ENCODE assay signal across 11 cellular contexts in genomic region chr15:62469874-62470688, GRCh38.
DNase-seq lines count a peak whose midpoint lies in the region; ATAC-seq and TF ChIP-seq lines count a peak whose summit lies in the region.
"Had no signal": no experiment of that assay in that cellular context is flagged by ENCODE, and none has a peak within 500 bp of the region (broad histone marks: within the 10 kb centered on the region; RNA-seq: fewer than 3 reads in every experiment).

No MANE protein-coding gene starts in this region.

- H3K4me3 ChIP-seq in breast epithelium (peak overlapping the region in 1 of 3 donors; percentile 24), esophagus (ENCODE audit: low read depth in 1 of 2, low read length in 2 of 2) (no peak overlapping the region), muscle layer of duodenum (ENCODE audit: low read depth in 1 of 2, low read length in 2 of 2) (no peak overlapping the region), vagina (no peak overlapping the region)
- H3K4me3 ChIP-seq: A549 had no signal

- CTCF ChIA-PET in MCF 10A (lab: Yijun Ruan, JAX), result no interaction called here

- H3K4me3 Mint-ChIP-seq in MCF 10A (ENCODE audit: unreplicated experiment), result no peak overlapping the region
- no peak overlapping the region for H3K4me3 Mint-ChIP-seq in activated naive CD8-positive, alpha-beta T cell treated with anti-CD3 and anti-CD28 coated beads, Interleukin-2, amount 50 U/mL, for 24 hours
- H3K4me3 Mint-ChIP-seq: immature natural killer cell had no signal

- H3K27ac Mint-ChIP-seq in MCF 10A (ENCODE audit: low read depth, unreplicated experiment), result no peak overlapping the region
- H3K27ac Mint-ChIP-seq in activated naive CD8-positive, alpha-beta T cell treated with anti-CD3 and anti-CD28 coated beads, Interleukin-2, amount 50 U/mL, for 24 hours, result no peak overlapping the region
- H3K27ac Mint-ChIP-seq: immature natural killer cell had no signal

- H3K27me3 ChIP-seq in breast epithelium (no peaks in the 10 kb centered on the region), esophagus (ENCODE audit: control insufficient read depth in 1 of 2, insufficient read depth in 2 of 2, low read length in 2 of 2) (no peaks in the 10 kb centered on the region), muscle layer of duodenum (ENCODE audit: low read depth, low read length) (no peaks in the 10 kb centered on the region), vagina (no peaks in the 10 kb centered on the region)

- H3K9me3 ChIP-seq in breast epithelium (no peaks in the 10 kb centered on the region), esophagus (ENCODE audit: control insufficient read depth in 2 of 2, insufficient read depth in 1 of 2, low read depth in 1 of 2, low read length in 1 of 2) (no peaks in the 10 kb centered on the region), muscle layer of duodenum (ENCODE audit: control insufficient read depth in 1 of 2, low read length in 2 of 2) (no peaks in the 10 kb centered on the region), vagina (no peaks in the 10 kb centered on the region)
- H3K9me3 ChIP-seq: A549 had no signal

- no peak for ATAC-seq in activated naive CD8-positive, alpha-beta T cell treated with anti-CD3 and anti-CD28 coated beads, Interleukin-2, amount 50 U/mL, for 24 hours

- H3K27me3 Mint-ChIP-seq in MCF 10A (ENCODE audit: insufficient read depth, unreplicated experiment), result no peaks in the 10 kb centered on the region
- no peaks in the 10 kb centered on the region for H3K27me3 Mint-ChIP-seq in activated naive CD8-positive, alpha-beta T cell treated with anti-CD3 and anti-CD28 coated beads, Interleukin-2, amount 50 U/mL, for 24 hours

- H3K36me3 ChIP-seq in breast epithelium (no peaks in the 10 kb centered on the region), esophagus (ENCODE audit: control insufficient read depth in 2 of 2, insufficient read depth in 2 of 2, low read length in 1 of 2) (no peaks in the 10 kb centered on the region), muscle layer of duodenum (ENCODE audit: control insufficient read depth in 1 of 2, insufficient read depth in 2 of 2, low read length in 2 of 2) (no peaks in the 10 kb centered on the region), vagina (no peaks in the 10 kb centered on the region)

- POLR2A ChIA-PET in MCF 10A (lab: Yijun Ruan, JAX), result no interaction called here

- no TSS peak for BruUV-seq in MCF 10A (replicated peaks; lab: Mats Ljungman, UMichigan)

- WGBS in esophagus, 2 donors, result 58 to 70% methylated on average over 11 of the region's 11 CpGs

- peaks cover 11% of the 10 kb centered on the region for H3K4me1 Mint-ChIP-seq in MCF 10A (ENCODE audit: insufficient read depth, unreplicated experiment)
- peaks cover 2% of the 10 kb centered on the region for H3K4me1 Mint-ChIP-seq in activated naive CD8-positive, alpha-beta T cell treated with anti-CD3 and anti-CD28 coated beads, Interleukin-2, amount 50 U/mL, for 24 hours
- H3K4me1 Mint-ChIP-seq: immature natural killer cell had no signal

- intact Hi-C loops in breast epithelium (cut with DNase I; ENCODE audit: low total_unique reads), result loop anchor here (5.0 kb wide), 1 partner anchor 337 kb away; no protein-coding TSS in a partner anchor
- intact Hi-C loops in MCF 10A (cut with micrococcal nuclease), result loop anchor here (5.0 kb wide), 1 partner anchor 78 kb away; the partner anchor contains the start of gene TLN2
- intact Hi-C loops in vagina (cut with DNase I), result no loop called here

- H3K9me3 Mint-ChIP-seq in MCF 10A (ENCODE audit: unreplicated experiment), result no peaks in the 10 kb centered on the region
- no peaks in the 10 kb centered on the region for H3K9me3 Mint-ChIP-seq in activated naive CD8-positive, alpha-beta T cell treated with anti-CD3 and anti-CD28 coated beads, Interleukin-2, amount 50 U/mL, for 24 hours
- H3K9me3 Mint-ChIP-seq: immature natural killer cell had no signal

- no peaks in the 10 kb centered on the region for H3K4me1 ChIP-seq in breast epithelium
- H3K4me1 ChIP-seq in esophagus (ENCODE audit: control insufficient read depth in 2 of 2, insufficient read depth in 2 of 2, low read length in 1 of 2), result peaks cover 0 to 3% of the 10 kb centered on the region in 2 donors
- H3K4me1 ChIP-seq in muscle layer of duodenum (ENCODE audit: control insufficient read depth in 1 of 2, insufficient read depth in 2 of 2, low read length in 2 of 2), result peaks cover 0 to 10% of the 10 kb centered on the region in 2 donors
- H3K4me1 ChIP-seq in vagina, result peaks cover 50% of the 10 kb centered on the region
- H3K4me1 ChIP-seq: A549 had no signal

- TF ChIP-seq POLR2A in breast epithelium (IDR thresholded peaks at IDR 0.05), result no peak
- no peak for TF ChIP-seq POLR2A in vagina (IDR thresholded peaks at IDR 0.05)

- H3K27ac ChIP-seq in breast epithelium (peak overlapping the region; percentile 68 to 90), esophagus (ENCODE audit: low read depth in 2 of 2, low read length in 1 of 2) (peak overlapping the region; percentile 39 to 68), muscle layer of duodenum (ENCODE audit: low read length) (peak overlapping the region; percentile 41), vagina (peak overlapping the region; percentile 59)
- H3K27ac ChIP-seq: A549, RWPE1 had no signal

- DNase-seq in breast epithelium (ENCODE audit: low spot score in 2 of 2) (no peak), MCF 10A (ENCODE audit: unreplicated experiment) (no peak), vagina (ENCODE audit: extremely low spot score in 2 of 2) (peak in 1 of 2 donors; percentile 92)
- no peak for DNase-seq in activated naive CD4-positive, alpha-beta T cell (lab: John Stamatoyannopoulos, UW)
- no peak for DNase-seq in activated T-cell treated with anti-CD3 and anti-CD28 coated beads, Interleukin-2, amount 50 U/mL, for 48 hours
- DNase-seq in activated naive CD8-positive, alpha-beta T cell treated with anti-CD3 and anti-CD28 coated beads, Interleukin-2, amount 50 U/mL, for 24 hours, result no peak
- DNase-seq: immature natural killer cell had no signal

- no peak for TF ChIP-seq CTCF in breast epithelium (IDR thresholded peaks at IDR 0.05)
- no peak for TF ChIP-seq CTCF in MCF 10A (IDR thresholded peaks at IDR 0.05; ENCODE audit: unreplicated experiment)
- no peak for TF ChIP-seq CTCF in vagina (IDR thresholded peaks at IDR 0.05)

- H3K36me3 Mint-ChIP-seq in MCF 10A (ENCODE audit: insufficient read depth, unreplicated experiment), result no peaks in the 10 kb centered on the region
- H3K36me3 Mint-ChIP-seq in activated naive CD8-positive, alpha-beta T cell treated with anti-CD3 and anti-CD28 coated beads, Interleukin-2, amount 50 U/mL, for 24 hours (ENCODE audit: low read depth), result no peaks in the 10 kb centered on the region
- H3K36me3 Mint-ChIP-seq: immature natural killer cell had no signal
